Comparison of ENCODE assay signal across 8 cellular contexts in genomic region chr3:150408232-150409124, GRCh38. TPM values are rescaled to one million over a fixed set of nuclear protein-coding genes. Genes with fewer than 3 reads are reported as not detected.
DNase-seq lines count a peak whose midpoint lies in the region; ATAC-seq, FAIRE-seq and TF ChIP-seq lines count a peak whose summit lies in the region.

Gene TSC22D2 (plus strand): TSS chr3:150408298. CDS start chr3:150409351, 1,053 bp downstream.

- peak within 1 kb of the TSS; percentile 87 to 95 (median 92) for H3K4me3 Mint-ChIP-seq in T-cell
- peak within 1 kb of the TSS; percentile 95 for H3K4me3 Mint-ChIP-seq in progenitor cell of endocrine pancreas (ENCODE audit: low read depth)

- CTCF ChIA-PET in T-cell (lab: Charles Lee): interaction anchor here (0.5 to 5.9 kb wide), 15 partner anchors 10 to 1383 kb away, joined by 3 to 39 read pairs (median 3); partner anchors contain the start of gene HPS3 (in 1 of the 2)

- H3K9me3 Mint-ChIP-seq in T-cell: no peaks in the 10 kb centered on the region
- no peaks in the 10 kb centered on the region for H3K9me3 Mint-ChIP-seq in progenitor cell of endocrine pancreas (ENCODE audit: low read depth)

- peaks cover 0 to 32% (median 10%) of the 10 kb centered on the region in 12 donors for H3K4me1 ChIP-seq in heart left ventricle
- H3K4me1 ChIP-seq in upper lobe of right lung: peaks cover 4% of the 10 kb centered on the region

- POLR2A ChIA-PET in T-cell (lab: Charles Lee): interaction anchor here (0.6 to 2.6 kb wide), 13 partner anchors 14 to 459 kb away, joined by 3 to 14 read pairs (median 4); partner anchors contain the start of genes ERICH6 (in 1 of the 2), SERP1 (in 1 of the 2) and SIAH2 (in 1 of the 2)

- TF ChIP-seq POLR2A in GM12891 (IDR thresholded peaks at IDR 0.05; ENCODE audit: low read depth, low read length): no peak; the same call in 1 of the 2 replicates
- TF ChIP-seq POLR2A in heart left ventricle (IDR thresholded peaks at IDR 0.05): peak; percentile 98 to 99

- H3K9me3 ChIP-seq in heart left ventricle (no peaks in the 10 kb centered on the region), upper lobe of right lung (no peaks in the 10 kb centered on the region)

- H3K36me3 Mint-ChIP-seq in T-cell (peaks cover 15% of the 10 kb centered on the region), progenitor cell of endocrine pancreas (ENCODE audit: insufficient read depth) (peaks cover 1% of the 10 kb centered on the region)

- intact Hi-C loops in heart left ventricle (cut with DNase I): loop anchor here in 7 of 10 donors (1.0 to 10.0 kb wide), 12 partner anchors 36 to 444 kb away; partner anchors contain the start of genes EIF2A (in 2 of the 7), SERP1 (in 2 of the 7) and PFN2 (in 1 of the 7)
- intact Hi-C loops in upper lobe of right lung (cut with DNase I): no loop called here

- H3K4me3 ChIP-seq in heart left ventricle: peak within 1 kb of the TSS; percentile 71 to 92 (median 86)
- peak within 1 kb of the TSS; percentile 88 for H3K4me3 ChIP-seq in upper lobe of right lung

- H3K27ac Mint-ChIP-seq in T-cell (peak within 1 kb of the TSS; percentile 95 to 98), progenitor cell of endocrine pancreas (peak within 1 kb of the TSS; percentile 99)

- peak; percentile 72 for DNase-seq in GM12891 (ENCODE audit: insufficient read length, low spot score)
- peak; percentile 94 for DNase-seq in NCI-H1092 treated with DMSO at 0.1 percent for 48 hours (lab: John Stamatoyannopoulos, UW)
- DNase-seq in T-cell: peak; percentile 78 to 99 (median 92)
- DNase-seq in heart left ventricle: peak; percentile 93 to 98 (median 94)
- DNase-seq in progenitor cell of endocrine pancreas (ENCODE audit: low spot score, unreplicated experiment): peak; percentile 92
- DNase-seq in upper lobe of right lung: peak; percentile 96

- H3K36me3 ChIP-seq in heart left ventricle (no peaks in the 10 kb centered on the region), upper lobe of right lung (no peaks in the 10 kb centered on the region)

- ATAC-seq in HG02642 (IDR thresholded peaks at IDR 0.05; ENCODE audit: poor library complexity, unreplicated experiment) (peak; percentile 71), T-cell (replicated peaks in 1 of 4) (peak; percentile 78 to 81 (median 79)), heart left ventricle (peak; percentile 72 to 89 (median 85)), upper lobe of right lung (peak; percentile 85)

- peak; percentile 90 for FAIRE-seq in GM12891 (lab: Jason Lieb, UNC)

- H3K4me1 Mint-ChIP-seq in T-cell (peaks cover 33 to 44% (median 36%) of the 10 kb centered on the region in 3 donors), progenitor cell of endocrine pancreas (ENCODE audit: low read depth) (peaks cover 27% of the 10 kb centered on the region)

- 0 to 1% (median 0%) methylated on average over 62 to 100 of the region's 100 CpGs for WGBS in adipose tissue, 3 donors
- 0 to 1% (median 0%) methylated on average over 21 to 100 of the region's 100 CpGs for WGBS in heart left ventricle, 4 donors

- H3K27me3 Mint-ChIP-seq in T-cell: no peaks in the 10 kb centered on the region
- no peaks in the 10 kb centered on the region for H3K27me3 Mint-ChIP-seq in progenitor cell of endocrine pancreas

- H3K27ac ChIP-seq in adipose tissue (ENCODE audit: low read depth, low read length) (peak within 1 kb of the TSS; percentile 55), heart left ventricle (peak within 1 kb of the TSS; percentile 96 to 100 (median 99)), upper lobe of right lung (peak within 1 kb of the TSS; percentile 99)

- TF ChIP-seq CTCF in heart left ventricle (IDR thresholded peaks at IDR 0.05): peak in 5 of 12 donors; percentile 14 to 43 (median 23)
- TF ChIP-seq CTCF in progenitor cell of endocrine pancreas (IDR thresholded peaks at IDR 0.05; ENCODE audit: unreplicated experiment): peak; percentile 32
- TF ChIP-seq CTCF in upper lobe of right lung (IDR thresholded peaks at IDR 0.05): peak; percentile 14

- no peaks in the 10 kb centered on the region for H3K27me3 ChIP-seq in heart left ventricle
- H3K27me3 ChIP-seq in upper lobe of right lung: no peaks in the 10 kb centered on the region

TF ChIP-seq in GM12891, 5 proteins besides CTCF, POLR2A, EP300 and RAD21:
- TF ChIP-seq SPI1 (IDR thresholded peaks at IDR 0.05; ENCODE audit: low read depth, low read length) (no peak; the same call in 1 of the 2 replicates), POU2F2 (IDR thresholded peaks at IDR 0.05; ENCODE audit: low read depth, low read length) (peak; percentile 63; the same call in 1 of the 2 replicates), PAX5 (IDR thresholded peaks at IDR 0.05; ENCODE audit: insufficient read depth, low read length, severe bottlenecking) (peak; percentile 5), TAF1 (IDR thresholded peaks at IDR 0.05; ENCODE audit: low read depth, low read length) (no peak; the same call in 1 of the 2 replicates), POLR2AphosphoS5 (IDR thresholded peaks at IDR 0.05; ENCODE audit: low read depth, low read length) (0 out of 2 replicates have a peak, but pooled peaks have one; percentile 12)

RNA-seq across cellular contexts. Expression of gene TSC22D2, which starts in this region (rescaled TPM):
- 5.0 TPM for polyA plus RNA-seq in GM12891 (2012; ENCODE audit: low read depth, missing spikeins)
- total RNA-seq in T-cell (10 to 100 TPM; 21.2 to 55.0 (median 23.3) TPM), heart left ventricle (10 to 100 TPM; 12.7 to 55.8 (median 32.6) TPM), progenitor cell of endocrine pancreas (31.9 and 35.5 TPM in 2 replicates), upper lobe of right lung (29.2 TPM)
- polyA plus RNA-seq in adipose tissue (10 to 100 TPM in 2 of 3 donors, 1 to 10 TPM in 1; 3.1 to 17.2 (median 16.8) TPM), heart left ventricle (10 to 100 TPM; 11.5 to 22.6 TPM)

Comparison
In these comparisons a context has a peak if more than half of its experiments do, and no peak if none do; other contexts are left out.
1. Peak in every context shown above with its lines: DNase-seq, ATAC-seq, H3K4me3 ChIP-seq and H3K27ac ChIP-seq.